ENCODE assay signal across 1 cellular context in genomic region chr6:156719395-156719719, GRCh38.
TF ChIP-seq lines count a peak whose summit lies in the region.

No MANE protein-coding gene starts in this region.

TF ChIP-seq in HepG2, 621 proteins besides CTCF, POLR2A, EP300 and RAD21 (continued from another document):
- no peak for TF ChIP-seq POGK (CRISPR knock-in tag; conservative IDR thresholded peaks at IDR 0.05)
- TF ChIP-seq ZNF841 (CRISPR knock-in tag; IDR thresholded peaks at IDR 0.05; ENCODE audit: borderline replicate concordance) = 0 out of 2 replicates have a peak, but pooled peaks have one; percentile 77
- no peak for TF ChIP-seq ZNF766 (CRISPR knock-in tag; IDR thresholded peaks at IDR 0.05; ENCODE audit: borderline replicate concordance)
- TF ChIP-seq ZNF275 (CRISPR knock-in tag; IDR thresholded peaks at IDR 0.05; ENCODE audit: borderline replicate concordance) = no peak
- TF ChIP-seq ARNT2 (CRISPR knock-in tag; IDR thresholded peaks at IDR 0.05; ENCODE audit: low read depth) = no peak
- TF ChIP-seq MXD4 (CRISPR knock-in tag; IDR thresholded peaks at IDR 0.05) = no peak
- TF ChIP-seq DNMT3B (CRISPR knock-in tag; conservative IDR thresholded peaks at IDR 0.05) = no peak
- no peak for TF ChIP-seq JDP2 (CRISPR knock-in tag; IDR thresholded peaks at IDR 0.05; ENCODE audit: borderline replicate concordance)
- no peak for TF ChIP-seq SSRP1 (CRISPR knock-in tag; IDR thresholded peaks at IDR 0.05)
- TF ChIP-seq TRAFD1 (CRISPR knock-in tag; IDR thresholded peaks at IDR 0.05; ENCODE audit: borderline replicate concordance) = no peak
- TF ChIP-seq NFATC3 (CRISPR knock-in tag; IDR thresholded peaks at IDR 0.05) = no peak
- no peak for TF ChIP-seq ZNF589 (CRISPR knock-in tag; conservative IDR thresholded peaks at IDR 0.05)
- TF ChIP-seq ZBTB21 (CRISPR knock-in tag; IDR thresholded peaks at IDR 0.05) = no peak
- no peak for TF ChIP-seq KLF6 (CRISPR knock-in tag; IDR thresholded peaks at IDR 0.05)
- TF ChIP-seq PTBP1 (IDR thresholded peaks at IDR 0.05; ENCODE audit: low read depth, low read length, poor library complexity, severe bottlenecking) = no peak
- TF ChIP-seq IRF2 (CRISPR knock-in tag; IDR thresholded peaks at IDR 0.05) = no peak
